In genomic region chr14:70008863-70009262, GRCh38 we compare ENCODE assay signal across 19 cellular contexts.
DNase-seq lines count a peak whose midpoint lies in the region; ATAC-seq and TF ChIP-seq lines count a peak whose summit lies in the region.
"Had no signal": no experiment of that assay in that cellular context is flagged by ENCODE, and none has a peak within 500 bp of the region (broad histone marks: within the 10 kb centered on the region; RNA-seq: fewer than 3 reads in every experiment).

No MANE protein-coding gene starts in this region.

- peaks cover 16% of the 10 kb centered on the region for H3K27me3 Mint-ChIP-seq in nephron (ENCODE audit: low read depth)

- H3K4me3 Mint-ChIP-seq in nephron = no peak overlapping the region
- H3K4me3 Mint-ChIP-seq: stimulated activated effector memory CD8-positive, alpha-beta T cell treated with anti-CD3 and anti-CD28 coated beads, Interleukin-12 subunit alpha, Interleukin-12 subunit beta, amount 100 ng/mL, for 72 hours had no signal

- no peaks in the 10 kb centered on the region for H3K9me3 Mint-ChIP-seq in nephron
- H3K9me3 Mint-ChIP-seq: stimulated activated effector memory CD8-positive, alpha-beta T cell treated with anti-CD3 and anti-CD28 coated beads, Interleukin-12 subunit alpha, Interleukin-12 subunit beta, amount 100 ng/mL, for 72 hours had no signal

- ATAC-seq in GM21717 (IDR thresholded peaks at IDR 0.05; ENCODE audit: unreplicated experiment) = peak; percentile 55
- no peak for ATAC-seq in HG03469 (IDR thresholded peaks at IDR 0.05; ENCODE audit: unreplicated experiment)
- no peak for ATAC-seq in GM18517 (IDR thresholded peaks at IDR 0.05; ENCODE audit: unreplicated experiment)
- ATAC-seq: gastrocnemius medialis; stimulated activated effector memory CD8-positive, alpha-beta T cell treated with anti-CD3 and anti-CD28 coated beads, Interleukin-12 subunit alpha, Interleukin-12 subunit beta, amount 100 ng/mL, for 72 hours had no signal

- H3K36me3 Mint-ChIP-seq in nephron (ENCODE audit: low read depth) = peaks cover 7% of the 10 kb centered on the region
- H3K36me3 Mint-ChIP-seq: stimulated activated effector memory CD8-positive, alpha-beta T cell treated with anti-CD3 and anti-CD28 coated beads, Interleukin-12 subunit alpha, Interleukin-12 subunit beta, amount 100 ng/mL, for 72 hours had no signal

- no peak for TF ChIP-seq CTCF in OCI-LY3 (IDR thresholded peaks at IDR 0.05; ENCODE audit: low read depth, low read length)
- TF ChIP-seq CTCF in nephron (IDR thresholded peaks at IDR 0.05; ENCODE audit: unreplicated experiment in 3 of 3) = no peak

- no peaks in the 10 kb centered on the region for H3K79me2 ChIP-seq in OCI-LY3 (ENCODE audit: low read length)

- H3K36me3 ChIP-seq in OCI-LY3 (replicated peaks; ENCODE audit: low read depth, low read length) = no peaks in the 10 kb centered on the region
- H3K36me3 ChIP-seq: gastrocnemius medialis, thyroid gland had no signal

- H4K20me1 ChIP-seq in OCI-LY3 (ENCODE audit: insufficient read depth, low read length) = no peaks in the 10 kb centered on the region

- H3K9me3 ChIP-seq in OCI-LY3 (ENCODE audit: insufficient read depth, low read length) = no peaks in the 10 kb centered on the region
- H3K9me3 ChIP-seq: gastrocnemius medialis, thyroid gland had no signal

- no peak overlapping the region for H3K9ac ChIP-seq in OCI-LY3 (ENCODE audit: low read length)
- H3K9ac ChIP-seq: KMS-11 had no signal

- H3K27me3 ChIP-seq in OCI-LY3 (ENCODE audit: low read depth, low read length) = no peaks in the 10 kb centered on the region
- H3K27me3 ChIP-seq: gastrocnemius medialis, thyroid gland had no signal

- peak overlapping the region; percentile 24 for H3K4me2 ChIP-seq in OCI-LY3 (ENCODE audit: low read length)
- H3K4me2 ChIP-seq: KMS-11 had no signal

- no peak overlapping the region for H3K4me3 ChIP-seq in OCI-LY3 (ENCODE audit: low read length)
- H3K4me3 ChIP-seq: gastrocnemius medialis, thyroid gland had no signal

- DNase-seq in retina (no peak), DMS153 (lab: John Stamatoyannopoulos, UW) (no peak)
- DNase-seq: activated CD4-positive, alpha-beta T cell treated with anti-CD3 and anti-CD28 coated beads for 48 hours; AML-193; COR-L47; dermis blood vessel endothelial cell; erythroblast; gastrocnemius medialis; HCEC 1CT; midbrain; NCI-H1930; thyroid gland had no signal

- H2AFZ ChIP-seq in OCI-LY3 (ENCODE audit: low read depth, low read length) = no peak overlapping the region

- H3K27ac Mint-ChIP-seq in nephron = peak overlapping the region; percentile 41 to 79 (median 53)
- H3K27ac Mint-ChIP-seq: stimulated activated effector memory CD8-positive, alpha-beta T cell treated with anti-CD3 and anti-CD28 coated beads, Interleukin-12 subunit alpha, Interleukin-12 subunit beta, amount 100 ng/mL, for 72 hours had no signal

- H3K4me1 Mint-ChIP-seq in nephron = peaks cover 34% of the 10 kb centered on the region
- H3K4me1 Mint-ChIP-seq: stimulated activated effector memory CD8-positive, alpha-beta T cell treated with anti-CD3 and anti-CD28 coated beads, Interleukin-12 subunit alpha, Interleukin-12 subunit beta, amount 100 ng/mL, for 72 hours had no signal

- H3K27ac ChIP-seq in OCI-LY3 (ENCODE audit: low read length) = no peak overlapping the region
- H3K27ac ChIP-seq: gastrocnemius medialis, KMS-11, thyroid gland had no signal

- H3K4me1 ChIP-seq in OCI-LY3 (ENCODE audit: low read length) = peaks cover 12% of the 10 kb centered on the region
- H3K4me1 ChIP-seq: gastrocnemius medialis, thyroid gland had no signal
